ENCODE assay signal across 34 cellular contexts in the genomic region with DNA sequence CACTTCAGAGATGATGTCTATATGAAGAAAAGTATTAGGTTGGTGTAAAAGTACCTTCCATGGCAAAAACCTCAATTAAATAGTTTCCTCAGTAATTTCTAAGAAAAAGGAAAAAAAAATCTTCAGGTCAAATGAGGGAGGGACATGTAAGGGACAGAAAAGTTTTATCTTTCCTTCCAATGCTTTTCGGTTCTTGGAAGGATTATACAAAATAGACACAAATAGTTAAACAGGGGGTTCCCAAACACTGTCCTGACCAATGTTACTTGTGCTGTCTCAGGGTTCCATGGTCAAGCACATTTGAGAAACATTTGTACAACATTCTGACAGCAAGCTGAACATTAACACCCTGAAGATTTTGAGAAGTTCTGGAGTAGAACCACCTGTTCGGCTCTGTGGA. TPM values are rescaled to one million over a fixed set of nuclear protein-coding genes. Genes with fewer than 3 reads are reported as not detected.
"Had no signal": no experiment of that assay in that cellular context is flagged by ENCODE, and none has a peak within 500 bp of the region (broad histone marks: within the 10 kb centered on the region; RNA-seq: fewer than 3 reads in every experiment).

No MANE protein-coding gene starts in this region.

- H3K9me3 Mint-ChIP-seq: activated CD4-positive, alpha-beta memory T cell treated with anti-CD3 and anti-CD28 coated beads, Interleukin-2, amount 10 ng/mL, durations not matched to agents 7 days and 5 days; activated CD4-positive, alpha-beta T cell treated with anti-CD3 and anti-CD28 coated beads, Interleukin-2, amount 10 ng/mL, durations not matched to agents 7 days and 5 days; activated naive CD4-positive, alpha-beta T cell treated with anti-CD3 and anti-CD28 coated beads, Interleukin-2, amount 10 ng/mL, durations not matched to agents 7 days and 5 days; activated naive CD4-positive, alpha-beta T cell treated with anti-CD3 and anti-CD28 coated beads, Interleukin-2, amount 50 U/mL, for 72 hours; activated naive CD8-positive, alpha-beta T cell treated with anti-CD3 and anti-CD28 coated beads, Interleukin-2, amount 10 ng/mL, durations not matched to agents 7 days and 5 days; activated T-cell treated with anti-CD3 and anti-CD28 coated beads, Interleukin-2, amount 50 U/mL, for 24 hours; activated T-cell treated with anti-CD3 and anti-CD28 coated beads, Interleukin-2, amount 50 U/mL, for 72 hours; brain; dendritic cell treated with granulocyte-macrophage colony-stimulating factor and Interleukin-4, amounts not matched to agents 40 ng/mL and 50 ng/mL, for 4 days; effector memory CD8-positive, alpha-beta T cell; T-helper 2 cell treated with Interferon-gamma antibody and Interleukin-4, amounts not matched to agents 5 μg/mL and 100 μg/mL, for 36 hours had no signal

- H3K9me3 ChIP-seq: ascending aorta, breast epithelium, colonic mucosa, esophagus muscularis mucosa, gastrocnemius medialis had no signal

- H3K4me3 ChIP-seq: ascending aorta, breast epithelium, cardiac muscle cell, colonic mucosa, esophagus muscularis mucosa, gastrocnemius medialis had no signal

- H3K27ac Mint-ChIP-seq: activated CD4-positive, alpha-beta memory T cell treated with anti-CD3 and anti-CD28 coated beads, Interleukin-2, amount 10 ng/mL, durations not matched to agents 7 days and 5 days; activated CD4-positive, alpha-beta T cell treated with anti-CD3 and anti-CD28 coated beads, Interleukin-2, amount 10 ng/mL, durations not matched to agents 7 days and 5 days; activated naive CD4-positive, alpha-beta T cell treated with anti-CD3 and anti-CD28 coated beads, Interleukin-2, amount 10 ng/mL, durations not matched to agents 7 days and 5 days; activated naive CD4-positive, alpha-beta T cell treated with anti-CD3 and anti-CD28 coated beads, Interleukin-2, amount 50 U/mL, for 72 hours; activated naive CD8-positive, alpha-beta T cell treated with anti-CD3 and anti-CD28 coated beads, Interleukin-2, amount 10 ng/mL, durations not matched to agents 7 days and 5 days; activated T-cell treated with anti-CD3 and anti-CD28 coated beads, Interleukin-2, amount 50 U/mL, for 24 hours; activated T-cell treated with anti-CD3 and anti-CD28 coated beads, Interleukin-2, amount 50 U/mL, for 72 hours; dendritic cell treated with granulocyte-macrophage colony-stimulating factor and Interleukin-4, amounts not matched to agents 40 ng/mL and 50 ng/mL, for 4 days; effector memory CD8-positive, alpha-beta T cell; T-helper 17 cell; T-helper 2 cell treated with Interferon-gamma antibody and Interleukin-4, amounts not matched to agents 5 μg/mL and 100 μg/mL, for 36 hours had no signal

- H3K4me1 ChIP-seq: ascending aorta, breast epithelium, colonic mucosa, esophagus muscularis mucosa, foreskin keratinocyte, gastrocnemius medialis had no signal

- H3K27ac ChIP-seq: ascending aorta, breast epithelium, cardiac muscle cell, colonic mucosa, esophagus muscularis mucosa, foreskin keratinocyte, gastrocnemius medialis had no signal

- H3K4me3 Mint-ChIP-seq: activated CD4-positive, alpha-beta memory T cell treated with anti-CD3 and anti-CD28 coated beads, Interleukin-2, amount 10 ng/mL, durations not matched to agents 7 days and 5 days; activated CD4-positive, alpha-beta T cell treated with anti-CD3 and anti-CD28 coated beads, Interleukin-2, amount 10 ng/mL, durations not matched to agents 7 days and 5 days; activated naive CD4-positive, alpha-beta T cell treated with anti-CD3 and anti-CD28 coated beads, Interleukin-2, amount 10 ng/mL, durations not matched to agents 7 days and 5 days; activated naive CD8-positive, alpha-beta T cell treated with anti-CD3 and anti-CD28 coated beads, Interleukin-2, amount 10 ng/mL, durations not matched to agents 7 days and 5 days; activated T-cell treated with anti-CD3 and anti-CD28 coated beads, Interleukin-2, amount 50 U/mL, for 24 hours; activated T-cell treated with anti-CD3 and anti-CD28 coated beads, Interleukin-2, amount 50 U/mL, for 72 hours; brain; dendritic cell treated with granulocyte-macrophage colony-stimulating factor and Interleukin-4, amounts not matched to agents 40 ng/mL and 50 ng/mL, for 4 days; effector memory CD8-positive, alpha-beta T cell; T-helper 17 cell; T-helper 2 cell treated with Interferon-gamma antibody and Interleukin-4, amounts not matched to agents 5 μg/mL and 100 μg/mL, for 36 hours had no signal

- H3K36me3 Mint-ChIP-seq: activated naive CD4-positive, alpha-beta T cell treated with anti-CD3 and anti-CD28 coated beads, Interleukin-2, amount 10 ng/mL, durations not matched to agents 7 days and 5 days; activated naive CD4-positive, alpha-beta T cell treated with anti-CD3 and anti-CD28 coated beads, Interleukin-2, amount 50 U/mL, for 72 hours; activated naive CD8-positive, alpha-beta T cell treated with anti-CD3 and anti-CD28 coated beads, Interleukin-2, amount 10 ng/mL, durations not matched to agents 7 days and 5 days; brain had no signal

- H3K36me3 ChIP-seq: ascending aorta, breast epithelium, cardiac muscle cell, colonic mucosa, esophagus muscularis mucosa, gastrocnemius medialis had no signal

- H3K27me3 ChIP-seq: ascending aorta, breast epithelium, cardiac muscle cell, colonic mucosa, esophagus muscularis mucosa, foreskin keratinocyte, gastrocnemius medialis had no signal

- DNase-seq: activated CD4-positive, alpha-beta memory T cell treated with anti-CD3 and anti-CD28 coated beads, Interleukin-2, amount 10 ng/mL, durations not matched to agents 7 days and 5 days; activated CD4-positive, alpha-beta T cell treated with anti-CD3 and anti-CD28 coated beads for 4 hours; activated CD4-positive, alpha-beta T cell treated with anti-CD3 and anti-CD28 coated beads, Interleukin-2, amount 10 ng/mL, durations not matched to agents 7 days and 5 days; activated CD4-positive, alpha-beta T cell treated with anti-CD3 and anti-CD28 coated beads, Interleukin-2, amount 50 U/mL, for 4 hours; activated CD4-positive, CD25-positive, alpha-beta regulatory T cell; activated CD4-positive, CD25-positive, alpha-beta regulatory T cell treated with anti-CD3 and anti-CD28 coated beads, Interleukin-2, amount 50 U/mL, for 72 hours; activated CD8-positive, alpha-beta memory T cell treated with anti-CD3 and anti-CD28 coated beads, Interleukin-2, amount 50 U/mL, for 48 hours; activated gamma-delta T cell; activated naive CD4-positive, alpha-beta T cell; activated naive CD4-positive, alpha-beta T cell treated with anti-CD3 and anti-CD28 coated beads, Interleukin-2, amount 10 ng/mL, durations not matched to agents 7 days and 5 days; activated naive CD8-positive, alpha-beta T cell treated with anti-CD3 and anti-CD28 coated beads, Interleukin-2, amount 10 ng/mL, durations not matched to agents 7 days and 5 days; activated T-cell treated with anti-CD3 and anti-CD28 coated beads for 4 hours; activated T-cell treated with anti-CD3 and anti-CD28 coated beads, Interleukin-2, amount 50 U/mL, for 24 hours; activated T-cell treated with anti-CD3 and anti-CD28 coated beads, Interleukin-2, amount 50 U/mL, for 72 hours; central memory CD4-positive, alpha-beta T cell; cerebellar nuclear complex; colonic mucosa; effector CD4-positive, alpha-beta T cell; effector memory CD8-positive, alpha-beta T cell; erythroblast; foreskin keratinocyte; gastrocnemius medialis; T-helper 1 cell; T-helper 17 cell; T1000 had no signal

- ATAC-seq: activated naive CD4-positive, alpha-beta T cell treated with anti-CD3 and anti-CD28 coated beads, Interleukin-2, amount 50 U/mL, for 72 hours; activated T-cell treated with anti-CD3 and anti-CD28 coated beads, Interleukin-2, amount 50 U/mL, for 72 hours; effector memory CD8-positive, alpha-beta T cell; foreskin keratinocyte; gastrocnemius medialis; T-helper 17 cell had no signal

RNA-seq across cellular contexts. Expression of a gene that starts 22.0 kb away (rescaled TPM):
- total RNA-seq: ascending aorta, foreskin keratinocyte, gastrocnemius medialis, glomerular endothelial cell had no signal

RNA-seq across cellular contexts. Expression of a gene that starts 46.1 kb away (rescaled TPM):
- total RNA-seq: activated CD4-positive, alpha-beta memory T cell treated with anti-CD3 and anti-CD28 coated beads, Interleukin-2, amount 10 ng/mL, durations not matched to agents 7 days and 5 days; activated CD4-positive, alpha-beta T cell treated with anti-CD3 and anti-CD28 coated beads, Interleukin-2, amount 10 ng/mL, durations not matched to agents 7 days and 5 days; activated naive CD8-positive, alpha-beta T cell treated with anti-CD3 and anti-CD28 coated beads, Interleukin-2, amount 10 ng/mL, durations not matched to agents 7 days and 5 days; activated T-cell treated with anti-CD3 and anti-CD28 coated beads, Interleukin-2, amount 50 U/mL, for 72 hours; T-helper 17 cell had no signal
